In genomic region chrX:15745179-15745578, GRCh38 we compare ENCODE assay signal across 17 cellular contexts. TPM values are rescaled to one million over a fixed set of nuclear protein-coding genes. Genes with fewer than 3 reads are reported as not detected.
DNase-seq lines count a peak whose midpoint lies in the region; ATAC-seq lines count a peak whose summit lies in the region.
"Had no signal": no experiment of that assay in that cellular context is flagged by ENCODE, and none has a peak within 500 bp of the region (broad histone marks: within the 10 kb centered on the region; RNA-seq: fewer than 3 reads in every experiment).

No MANE protein-coding gene starts in this region.

- H3K4me1 Mint-ChIP-seq in central memory CD8-positive, alpha-beta T cell: peaks cover 74% of the 10 kb centered on the region
- H3K4me1 Mint-ChIP-seq in naive thymus-derived CD8-positive, alpha-beta T cell: peaks cover 23 to 86% (median 82%) of the 10 kb centered on the region in 4 donors

- POLR2A ChIA-PET in naive thymus-derived CD8-positive, alpha-beta T cell (lab: Charles Lee): no interaction called here

- no peaks in the 10 kb centered on the region for H3K27me3 Mint-ChIP-seq in central memory CD8-positive, alpha-beta T cell
- H3K27me3 Mint-ChIP-seq in naive thymus-derived CD8-positive, alpha-beta T cell: no peaks in the 10 kb centered on the region

- no peak for ATAC-seq in central memory CD8-positive, alpha-beta T cell (replicated peaks; ENCODE audit: extremely low read depth, poor library complexity, severe bottlenecking)
- no peak for ATAC-seq in naive thymus-derived CD8-positive, alpha-beta T cell
- no peak for ATAC-seq in HG03095 (IDR thresholded peaks at IDR 0.05; ENCODE audit: unreplicated experiment)
- ATAC-seq in HG03039 (IDR thresholded peaks at IDR 0.05; ENCODE audit: unreplicated experiment): no peak
- ATAC-seq: gastrocnemius medialis, left ventricle myocardium superior had no signal

- H3K27ac Mint-ChIP-seq in central memory CD8-positive, alpha-beta T cell (ENCODE audit: low read depth): peak overlapping the region; percentile 12
- H3K27ac Mint-ChIP-seq in naive thymus-derived CD8-positive, alpha-beta T cell: peak overlapping the region in 6 of 10 donors; percentile 3 to 82 (median 66)
- H3K27ac Mint-ChIP-seq: activated T-helper 1 cell treated with anti-CD3 and anti-CD28 coated beads, Interleukin-12 subunit alpha, Interleukin-12 subunit beta, Interleukin-2, Interleukin-4 antibody, amounts not matched to agents 30 ng/mL and 10 ng/mL and 1 ng/mL, durations not matched to agents 14 hours and 24 hours and 36 hours; endodermal cell had no signal

- peak; percentile 5 for DNase-seq in ELR (ENCODE audit: low read depth)
- peak; percentile 32 to 74 for DNase-seq in NOMO-1 (lab: John Stamatoyannopoulos, UW; ENCODE audit: unreplicated experiment in 2 of 2)
- no peak for DNase-seq in central memory CD8-positive, alpha-beta T cell (ENCODE audit: low spot score in 2 of 2)
- DNase-seq in naive thymus-derived CD8-positive, alpha-beta T cell: no peak
- DNase-seq in NCI-H446 treated with DMSO at 0.1 percent for 48 hours (lab: John Stamatoyannopoulos, UW): no peak
- DNase-seq in hypothalamus (lab: John Stamatoyannopoulos, UW): no peak
- DNase-seq: Calu3, endodermal cell, gastrocnemius medialis, GDM1, KG1, left ventricle myocardium superior, NCI-H1417 treated with DMSO at 0.1 percent for 48 hours, NCI-H82 had no signal

- H3K9me3 Mint-ChIP-seq in central memory CD8-positive, alpha-beta T cell: no peaks in the 10 kb centered on the region
- H3K9me3 Mint-ChIP-seq in naive thymus-derived CD8-positive, alpha-beta T cell: peaks cover 0 to 6% (median 0%) of the 10 kb centered on the region in 9 donors
- H3K9me3 Mint-ChIP-seq: activated T-helper 1 cell treated with anti-CD3 and anti-CD28 coated beads, Interleukin-12 subunit alpha, Interleukin-12 subunit beta, Interleukin-2, Interleukin-4 antibody, amounts not matched to agents 30 ng/mL and 10 ng/mL and 1 ng/mL, durations not matched to agents 14 hours and 24 hours and 36 hours; endodermal cell had no signal

- H3K36me3 Mint-ChIP-seq in central memory CD8-positive, alpha-beta T cell (ENCODE audit: insufficient read depth): peaks cover 24% of the 10 kb centered on the region
- peaks cover 12 to 45% (median 22%) of the 10 kb centered on the region in 3 donors for H3K36me3 Mint-ChIP-seq in naive thymus-derived CD8-positive, alpha-beta T cell

- no peak overlapping the region for H3K4me3 Mint-ChIP-seq in central memory CD8-positive, alpha-beta T cell
- H3K4me3 Mint-ChIP-seq in naive thymus-derived CD8-positive, alpha-beta T cell: peak overlapping the region in 1 of 10 donors; percentile 54
- H3K4me3 Mint-ChIP-seq: activated T-helper 1 cell treated with anti-CD3 and anti-CD28 coated beads, Interleukin-12 subunit alpha, Interleukin-12 subunit beta, Interleukin-2, Interleukin-4 antibody, amounts not matched to agents 30 ng/mL and 10 ng/mL and 1 ng/mL, durations not matched to agents 14 hours and 24 hours and 36 hours; endodermal cell had no signal

RNA-seq across cellular contexts. Expression of gene CA5B, which starts 7.1 kb away (rescaled TPM):
- total RNA-seq in naive thymus-derived CD8-positive, alpha-beta T cell: 10 to 100 TPM; 37.3 to 41.2 TPM
- 10 to 100 TPM; 44.2 to 69.4 (median 62.1) TPM for polyA plus RNA-seq in naive thymus-derived CD8-positive, alpha-beta T cell

RNA-seq across cellular contexts. Expression of gene ZRSR2, which starts 45.1 kb away (rescaled TPM):
- total RNA-seq in naive thymus-derived CD8-positive, alpha-beta T cell: 10 to 100 TPM; 22.4 to 24.9 TPM
- polyA plus RNA-seq in naive thymus-derived CD8-positive, alpha-beta T cell: 10 to 100 TPM; 15.1 to 44.8 (median 27.7) TPM

Comparison
In these comparisons a context has a peak if more than half of its experiments do, and no peak if none do; other contexts are left out.
1. DNase-seq: peak in ELR (single experiment) and NOMO-1 (2 of 2); none in central memory CD8-positive, alpha-beta T cell (0 of 2), naive thymus-derived CD8-positive, alpha-beta T cell (0 of 10), NCI-H446 treated with DMSO at 0.1 percent for 48 hours (single experiment) and hypothalamus (0 of 51).